Comparison of ENCODE assay signal across 2 cellular contexts in genomic region chr2:46615555-46616487, GRCh38.
TF ChIP-seq lines count a peak whose summit lies in the region.

No MANE protein-coding gene starts in this region.

TF ChIP-seq in IMR-90, 13 proteins besides CTCF, POLR2A, EP300 and RAD21:
- no peak for TF ChIP-seq NFE2L2 (IDR thresholded peaks at IDR 0.05; ENCODE audit: low read depth, low read length)
- TF ChIP-seq MAZ (IDR thresholded peaks at IDR 0.05; ENCODE audit: borderline replicate concordance, low read depth, low read length), result no peak
- TF ChIP-seq FOS (IDR thresholded peaks at IDR 0.05; ENCODE audit: low read depth, low read length), result no peak
- TF ChIP-seq, protein P1, sequence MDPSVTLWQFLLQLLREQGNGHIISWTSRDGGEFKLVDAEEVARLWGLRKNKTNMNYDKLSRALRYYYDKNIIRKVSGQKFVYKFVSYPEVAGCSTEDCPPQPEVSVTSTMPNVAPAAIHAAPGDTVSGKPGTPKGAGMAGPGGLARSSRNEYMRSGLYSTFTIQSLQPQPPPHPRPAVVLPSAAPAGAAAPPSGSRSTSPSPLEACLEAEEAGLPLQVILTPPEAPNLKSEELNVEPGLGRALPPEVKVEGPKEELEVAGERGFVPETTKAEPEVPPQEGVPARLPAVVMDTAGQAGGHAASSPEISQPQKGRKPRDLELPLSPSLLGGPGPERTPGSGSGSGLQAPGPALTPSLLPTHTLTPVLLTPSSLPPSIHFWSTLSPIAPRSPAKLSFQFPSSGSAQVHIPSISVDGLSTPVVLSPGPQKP (IDR thresholded peaks at IDR 0.05; ENCODE audit: borderline replicate concordance, low read depth, low read length), result no peak
- no peak for TF ChIP-seq RCOR1 (IDR thresholded peaks at IDR 0.05; ENCODE audit: insufficient replicate concordance, low read length)
- no peak for TF ChIP-seq SMC3 (IDR thresholded peaks at IDR 0.05; ENCODE audit: low read depth, low read length)
- TF ChIP-seq BHLHE40 (IDR thresholded peaks at IDR 0.05; ENCODE audit: low read depth, low read length), result no peak
- TF ChIP-seq CHD1 (IDR thresholded peaks at IDR 0.05; ENCODE audit: low read depth, low read length), result no peak
- TF ChIP-seq USF2 (IDR thresholded peaks at IDR 0.05; ENCODE audit: low read depth, low read length), result no peak
- TF ChIP-seq MAFK (IDR thresholded peaks at IDR 0.05; ENCODE audit: low read depth, low read length), result no peak
- TF ChIP-seq CEBPB (IDR thresholded peaks at IDR 0.05; ENCODE audit: low read depth, low read length), result no peak
- no peak for TF ChIP-seq RFX5 (IDR thresholded peaks at IDR 0.05; ENCODE audit: low read depth, low read length)

TF ChIP-seq in WTC11, 78 proteins besides CTCF, POLR2A, EP300 and RAD21:
- no peak for TF ChIP-seq E2F1 (CRISPR knock-in tag; IDR thresholded peaks at IDR 0.05)
- TF ChIP-seq E2F5 (CRISPR knock-in tag; IDR thresholded peaks at IDR 0.05), result no peak
- no peak for TF ChIP-seq STAT6 (CRISPR knock-in tag; conservative IDR thresholded peaks at IDR 0.05; ENCODE audit: low read depth)
- TF ChIP-seq ATF3 (CRISPR knock-in tag; conservative IDR thresholded peaks at IDR 0.05), result no peak
- TF ChIP-seq, protein P2, sequence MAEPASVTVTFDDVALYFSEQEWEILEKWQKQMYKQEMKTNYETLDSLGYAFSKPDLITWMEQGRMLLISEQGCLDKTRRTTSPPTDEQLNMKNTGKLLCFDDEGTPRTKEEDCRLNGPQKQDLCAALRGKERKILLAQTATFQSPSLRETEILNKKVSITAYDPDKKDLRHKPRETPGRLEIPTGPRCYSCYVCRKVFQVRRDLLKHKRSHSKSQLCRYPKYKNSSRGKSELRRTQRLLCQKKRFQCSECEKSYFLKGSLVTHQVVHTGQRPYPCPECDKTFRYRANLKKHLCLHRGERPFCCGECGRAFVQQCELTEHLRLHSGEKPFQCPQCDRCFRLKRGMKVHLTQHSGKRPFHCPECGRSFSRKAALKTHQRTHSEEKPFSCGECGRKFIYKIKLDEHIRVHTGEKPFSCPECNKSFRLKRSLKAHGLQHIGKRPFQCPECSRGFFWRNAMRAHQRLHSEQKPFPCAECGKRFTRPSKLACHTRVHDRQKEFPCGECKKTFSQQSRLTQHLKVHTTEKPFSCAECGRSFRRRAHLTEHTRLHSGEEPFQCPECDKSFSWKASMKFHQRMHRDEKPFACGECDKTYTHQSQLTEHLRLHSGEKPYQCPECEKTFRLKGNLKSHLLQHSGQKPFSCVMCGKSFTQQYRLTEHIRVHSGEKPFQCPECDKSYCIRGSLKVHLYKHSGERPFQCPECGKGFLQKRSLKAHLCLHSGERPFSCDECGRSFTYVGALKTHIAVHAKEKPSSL (CRISPR knock-in tag; conservative IDR thresholded peaks at IDR 0.05), result no peak
- no peak for TF ChIP-seq FOXK1 (CRISPR knock-in tag; IDR thresholded peaks at IDR 0.05)
- TF ChIP-seq ZNF219 (CRISPR knock-in tag; IDR thresholded peaks at IDR 0.05; ENCODE audit: borderline replicate concordance), result no peak
- TF ChIP-seq NR1H2 (CRISPR knock-in tag; IDR thresholded peaks at IDR 0.05), result no peak
- TF ChIP-seq GABPB1 (CRISPR knock-in tag; IDR thresholded peaks at IDR 0.05), result no peak
- no peak for TF ChIP-seq RORB (CRISPR knock-in tag; IDR thresholded peaks at IDR 0.05)
- no peak for TF ChIP-seq ZNF423 (CRISPR knock-in tag; IDR thresholded peaks at IDR 0.05)
TF ChIP-seq in WTC11: peak in this region for 0.
